ENCODE assay signal across 9 cellular contexts in the genomic region with DNA sequence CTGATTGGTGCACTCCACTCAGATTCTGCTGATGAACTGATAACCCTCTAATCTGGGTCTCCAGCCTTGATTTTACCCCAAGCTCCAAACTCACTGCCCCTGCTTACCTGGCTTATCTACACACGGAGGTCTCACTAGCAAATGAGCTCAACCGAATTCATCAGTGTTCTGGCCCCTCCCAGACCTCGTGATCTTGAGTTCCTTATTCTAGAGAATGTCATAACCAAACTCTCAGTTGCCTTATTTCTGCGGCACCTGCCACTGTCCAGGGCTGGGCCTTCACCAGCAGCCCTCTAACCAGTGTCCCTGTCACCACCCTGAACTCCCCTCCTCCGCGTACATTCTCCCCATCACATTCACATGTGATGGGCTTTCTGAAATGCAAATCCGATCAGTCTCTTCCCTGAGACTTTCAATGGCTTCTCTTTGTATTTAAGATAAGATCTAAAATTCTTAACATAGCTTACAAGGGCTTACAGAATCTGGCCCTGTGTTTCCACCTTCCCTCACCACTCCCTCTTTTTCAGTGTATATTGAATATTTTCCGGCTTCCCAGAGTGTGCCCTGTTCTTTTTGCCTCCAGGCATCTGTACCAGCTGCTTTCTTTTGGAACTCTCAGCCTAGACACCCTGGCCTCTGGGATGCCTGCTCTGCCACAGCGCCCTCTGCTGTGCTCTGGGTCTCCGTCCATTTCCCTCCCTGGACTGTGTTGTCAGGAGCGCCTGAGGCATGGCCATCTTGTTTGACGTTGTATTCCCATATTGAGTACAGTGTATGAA. TPM values are rescaled to one million over a fixed set of nuclear protein-coding genes. Genes with fewer than 3 reads are reported as not detected.
DNase-seq lines count a peak whose midpoint lies in the region; ATAC-seq, FAIRE-seq and TF ChIP-seq lines count a peak whose summit lies in the region.
"Had no signal": no experiment of that assay in that cellular context is flagged by ENCODE, and none has a peak within 500 bp of the region (broad histone marks: within the 10 kb centered on the region; RNA-seq: fewer than 3 reads in every experiment).

No MANE protein-coding gene starts in this region.

- in situ Hi-C loops in HAP-1 (cut with MboI; ENCODE audit: low sequenced_read_pairs), result no loop called here

- TF ChIP-seq CTCF in Loucy (conservative IDR thresholded peaks at IDR 0.05; ENCODE audit: low read length) (peak; percentile 97), endothelial cell of umbilical vein (IDR thresholded peaks at IDR 0.05; ENCODE audit: extremely low read depth in 1 of 2, insufficient read depth in 1 of 2, low read depth in 1 of 2, low read length in 2 of 2) (peak; percentile 11 to 21), natural killer cell (IDR thresholded peaks at IDR 0.05) (peak; percentile 60), type B pancreatic cell (conservative IDR thresholded peaks at IDR 0.05) (peak; percentile 74)

- H3K4me1 ChIP-seq in HAP-1 (peaks cover 46% of the 10 kb centered on the region), Loucy (ENCODE audit: insufficient read depth, low read length, poor library complexity, severe bottlenecking) (peaks cover 30% of the 10 kb centered on the region), endothelial cell of umbilical vein (ENCODE audit: control insufficient read depth, extremely low read depth, insufficient read depth, low read length) (peaks cover 53% of the 10 kb centered on the region)

- H3K36me3 ChIP-seq in HAP-1 (replicated peaks), result peaks cover 6% of the 10 kb centered on the region; the same call in 1 of the 2 replicates
- peaks cover 25% of the 10 kb centered on the region for H3K36me3 ChIP-seq in Loucy (ENCODE audit: insufficient read depth, low read length)
- peaks cover 0 to 7% of the 10 kb centered on the region in 2 experiments for H3K36me3 ChIP-seq in endothelial cell of umbilical vein (ENCODE audit: control insufficient read depth in 2 of 2, extremely low read depth in 1 of 2, insufficient read depth in 2 of 2, low read length in 2 of 2)

- no peak overlapping the region for H3K9ac ChIP-seq in Loucy (ENCODE audit: low read depth, low read length, poor library complexity, severe bottlenecking)
- H3K9ac ChIP-seq in endothelial cell of umbilical vein (replicated peaks; ENCODE audit: extremely low read depth, insufficient read depth, low read length), result no peak overlapping the region
- H3K9ac ChIP-seq: BLaER1 had no signal

- no peaks in the 10 kb centered on the region for H3K9me1 ChIP-seq in endothelial cell of umbilical vein (replicated peaks; ENCODE audit: control insufficient read depth, extremely low read depth, insufficient read depth, low read length)

- H3K36me3 Mint-ChIP-seq in natural killer cell (no peaks in the 10 kb centered on the region), type B pancreatic cell (peaks cover 24% of the 10 kb centered on the region)

- H3K9me3 Mint-ChIP-seq in natural killer cell (no peaks in the 10 kb centered on the region), type B pancreatic cell (peaks cover 5% of the 10 kb centered on the region)

- peak; percentile 3 for DNase-seq in NCI-H1092 (lab: John Stamatoyannopoulos, UW)
- no peak for DNase-seq in NCI-H1092 treated with DMSO at 0.1 percent for 48 hours (lab: John Stamatoyannopoulos, UW)
- peak; percentile 94 to 98 for DNase-seq in HAP-1 (ENCODE audit: low spot score in 2 of 2)
- DNase-seq in activated CD4-positive, alpha-beta T cell treated with anti-CD3 and anti-CD28 coated beads, Interleukin-2, amount 50 U/mL, for 48 hours, result peak; percentile 61 to 72
- DNase-seq in endothelial cell of umbilical vein (ENCODE audit: low read depth, low spot score), result no peak
- peak; percentile 54 for DNase-seq in natural killer cell
- DNase-seq in type B pancreatic cell (ENCODE audit: extremely low spot score, unreplicated experiment), result peak; percentile 69

- dilution Hi-C loops in endothelial cell of umbilical vein (cut with MboI; ENCODE audit: extremely low pct_ligation_motif_present, low sequenced_read_pairs), result no loop called here

- H3K4me3 Mint-ChIP-seq in natural killer cell, result no peak overlapping the region
- H3K4me3 Mint-ChIP-seq in type B pancreatic cell, result peak overlapping the region; percentile 57

- H2AFZ ChIP-seq in Loucy (ENCODE audit: low read length) (no peak overlapping the region), endothelial cell of umbilical vein (ENCODE audit: low read depth, low read length) (no peak overlapping the region)

- H3K27ac Mint-ChIP-seq in natural killer cell, result peak overlapping the region; percentile 64 to 78
- H3K27ac Mint-ChIP-seq in type B pancreatic cell, result peak overlapping the region; percentile 90

- H3K9me2 ChIP-seq in Loucy (replicated peaks; ENCODE audit: low read depth, low read length), result no peaks in the 10 kb centered on the region

- H3K27me3 Mint-ChIP-seq in natural killer cell (ENCODE audit: low read depth in 2 of 2) (no peaks in the 10 kb centered on the region), type B pancreatic cell (no peaks in the 10 kb centered on the region)

- TF ChIP-seq POLR2A in endothelial cell of umbilical vein (IDR thresholded peaks at IDR 0.05; ENCODE audit: low read depth, low read length), result no peak

- POLR2A ChIA-PET in endothelial cell of umbilical vein (lab: Charles Lee), result no interaction called here

- H3K4me3 ChIP-seq in HAP-1 (no peak overlapping the region), Loucy (ENCODE audit: low read length, poor library complexity, severe bottlenecking) (no peak overlapping the region), endothelial cell of umbilical vein (replicated peaks in 1 of 3; ENCODE audit: insufficient read depth in 1 of 3, low read depth in 1 of 3, low read length in 3 of 3) (no peak overlapping the region)
- H3K4me3 ChIP-seq: BLaER1 had no signal

- ATAC-seq in natural killer cell, result peak; percentile 88 to 99 (median 97)

- H3K4me1 Mint-ChIP-seq in natural killer cell (peaks cover 10 to 21% of the 10 kb centered on the region in 2 donors), type B pancreatic cell (ENCODE audit: unreplicated experiment) (peaks cover 28% of the 10 kb centered on the region)

- CTCF ChIA-PET in endothelial cell of umbilical vein (lab: Charles Lee), result interaction anchor here (1.0 to 2.4 kb wide), 4 partner anchors 10 to 591 kb away, joined by 3 to 10 read pairs (median 4); no protein-coding TSS in a partner anchor

- no peaks in the 10 kb centered on the region for H3K9me3 ChIP-seq in HAP-1
- H3K9me3 ChIP-seq in Loucy (ENCODE audit: insufficient read depth, low read depth, low read length), result no peaks in the 10 kb centered on the region
- no peaks in the 10 kb centered on the region for H3K9me3 ChIP-seq in endothelial cell of umbilical vein (replicated peaks; ENCODE audit: control insufficient read depth, insufficient read depth, low read length)
- H3K9me3 ChIP-seq: BLaER1 had no signal

- intact Hi-C loops in endothelial cell of umbilical vein (cut with micrococcal nuclease), result loop anchor here (5.0 to 10.0 kb wide), 4 partner anchors 112 to 345 kb away; a partner anchor contains a TSS
- intact Hi-C loops in natural killer cell (cut with micrococcal nuclease), result loop anchor here (1.0 to 10.0 kb wide), 2 partner anchors 45 to 297 kb away; no protein-coding TSS in a partner anchor

- no TSS peak for BruUV-seq in endothelial cell of umbilical vein (replicated peaks; lab: Mats Ljungman, UMichigan)

- no peak overlapping the region for H3K27ac ChIP-seq in endothelial cell of umbilical vein (ENCODE audit: insufficient read depth, low read depth, low read length)
- H3K27ac ChIP-seq: BLaER1 had no signal

- no peak for FAIRE-seq in endothelial cell of umbilical vein (lab: Jason Lieb, UNC)

- H3K4me2 ChIP-seq in Loucy (ENCODE audit: low read depth, low read length, poor library complexity, severe bottlenecking) (no peak overlapping the region), endothelial cell of umbilical vein (ENCODE audit: insufficient read depth, low read length) (no peak overlapping the region)
- H3K4me2 ChIP-seq: BLaER1 had no signal

- H3K79me2 ChIP-seq in Loucy (ENCODE audit: insufficient read depth, low read length), result peaks cover 24% of the 10 kb centered on the region
- H3K79me2 ChIP-seq in endothelial cell of umbilical vein (ENCODE audit: control insufficient read depth, insufficient read depth, low read length), result peaks cover 2% of the 10 kb centered on the region

- no peaks in the 10 kb centered on the region for H3K27me3 ChIP-seq in HAP-1 (ENCODE audit: low read depth)
- H3K27me3 ChIP-seq in Loucy (ENCODE audit: insufficient read depth, low read length, poor library complexity, severe bottlenecking), result no peaks in the 10 kb centered on the region
- H3K27me3 ChIP-seq in endothelial cell of umbilical vein (ENCODE audit: control insufficient read depth in 2 of 2, insufficient read depth in 2 of 2, low read length in 2 of 2), result no peaks in the 10 kb centered on the region
- H3K27me3 ChIP-seq: BLaER1 had no signal

- H3F3A ChIP-seq in Loucy (ENCODE audit: low read depth), result peaks cover 4% of the 10 kb centered on the region; the same call in 1 of the 2 replicates

- H4K20me1 ChIP-seq in Loucy (ENCODE audit: insufficient read depth, low read length, poor library complexity, severe bottlenecking), result no peaks in the 10 kb centered on the region
- H4K20me1 ChIP-seq in endothelial cell of umbilical vein (replicated peaks; ENCODE audit: control insufficient read depth, extremely low read depth, insufficient read depth, low read length), result no peaks in the 10 kb centered on the region
- H4K20me1 ChIP-seq: BLaER1 had no signal

TF ChIP-seq in endothelial cell of umbilical vein, 7 proteins besides CTCF, POLR2A, EP300 and RAD21:
- TF ChIP-seq EZH2 (IDR thresholded peaks at IDR 0.05; ENCODE audit: borderline replicate concordance, low read depth, low read length, severe bottlenecking), result no peak
- no peak for TF ChIP-seq JUN (IDR thresholded peaks at IDR 0.05; ENCODE audit: borderline replicate concordance, insufficient read depth, insufficient read length, low read depth)
- TF ChIP-seq GATA2 (IDR thresholded peaks at IDR 0.05; ENCODE audit: insufficient read depth, insufficient read length, low read depth, low read length), result no peak
- no peak for TF ChIP-seq MYC (IDR thresholded peaks at IDR 0.05; ENCODE audit: low read depth, low read length)
- TF ChIP-seq FOS (IDR thresholded peaks at IDR 0.05; ENCODE audit: borderline replicate concordance, insufficient read depth, low read length), result no peak

RNA-seq across cellular contexts. Expression of a gene that starts 31.1 kb away (rescaled TPM):
- 25.2 and 36.1 TPM in 2 replicates for total RNA-seq in endothelial cell of umbilical vein
- 7.2 and 7.5 TPM in 2 replicates for polyA plus RNA-seq in endothelial cell of umbilical vein
- 10.1 and 11.8 TPM in 2 replicates for polyA plus RNA-seq in endothelial cell of umbilical vein (2011; cell fraction: cytosol; rRNA removed)
- polyA plus RNA-seq in endothelial cell of umbilical vein (2011; cell fraction: nucleus; rRNA removed), result 64.7 and 67.8 TPM in 2 replicates
- 17.6 and 21.5 TPM in 2 replicates for polyA plus RNA-seq in endothelial cell of umbilical vein (2012)
- polyA minus RNA-seq in endothelial cell of umbilical vein, result 20.2 and 26.9 TPM in 2 replicates
- 30.9 TPM for polyA minus RNA-seq in endothelial cell of umbilical vein (2011; cell fraction: cytosol; rRNA and poly(A)+ RNA removed)
- polyA minus RNA-seq in endothelial cell of umbilical vein (2011; cell fraction: nucleus; rRNA and poly(A)+ RNA removed), result 14.1 and 18.6 TPM in 2 replicates
- 10 to 100 TPM; 31.2 to 42.0 (median 37.8) TPM for total RNA-seq in natural killer cell
- 32.9 and 39.7 TPM in 2 replicates for total RNA-seq in type B pancreatic cell (ENCODE audit: low replicate concordance)

Comparison
In these comparisons a context has a peak if more than half of its experiments do, and no peak if none do; other contexts are left out.
1. DNase-seq: peak in NCI-H1092 (single experiment), HAP-1 (2 of 2), activated CD4-positive, alpha-beta T cell treated with anti-CD3 and anti-CD28 coated beads, Interleukin-2, amount 50 U/mL, for 48 hours (2 of 2), natural killer cell (single experiment) and type B pancreatic cell (single experiment); none in NCI-H1092 treated with DMSO at 0.1 percent for 48 hours (single experiment) and endothelial cell of umbilical vein (single experiment).
2. CTCF ChIP-seq: peak in every context shown above with its lines; median percentile 97 in Loucy; 74 in type B pancreatic cell; 60 in natural killer cell; 16 in endothelial cell of umbilical vein.